In the genomic region with DNA sequence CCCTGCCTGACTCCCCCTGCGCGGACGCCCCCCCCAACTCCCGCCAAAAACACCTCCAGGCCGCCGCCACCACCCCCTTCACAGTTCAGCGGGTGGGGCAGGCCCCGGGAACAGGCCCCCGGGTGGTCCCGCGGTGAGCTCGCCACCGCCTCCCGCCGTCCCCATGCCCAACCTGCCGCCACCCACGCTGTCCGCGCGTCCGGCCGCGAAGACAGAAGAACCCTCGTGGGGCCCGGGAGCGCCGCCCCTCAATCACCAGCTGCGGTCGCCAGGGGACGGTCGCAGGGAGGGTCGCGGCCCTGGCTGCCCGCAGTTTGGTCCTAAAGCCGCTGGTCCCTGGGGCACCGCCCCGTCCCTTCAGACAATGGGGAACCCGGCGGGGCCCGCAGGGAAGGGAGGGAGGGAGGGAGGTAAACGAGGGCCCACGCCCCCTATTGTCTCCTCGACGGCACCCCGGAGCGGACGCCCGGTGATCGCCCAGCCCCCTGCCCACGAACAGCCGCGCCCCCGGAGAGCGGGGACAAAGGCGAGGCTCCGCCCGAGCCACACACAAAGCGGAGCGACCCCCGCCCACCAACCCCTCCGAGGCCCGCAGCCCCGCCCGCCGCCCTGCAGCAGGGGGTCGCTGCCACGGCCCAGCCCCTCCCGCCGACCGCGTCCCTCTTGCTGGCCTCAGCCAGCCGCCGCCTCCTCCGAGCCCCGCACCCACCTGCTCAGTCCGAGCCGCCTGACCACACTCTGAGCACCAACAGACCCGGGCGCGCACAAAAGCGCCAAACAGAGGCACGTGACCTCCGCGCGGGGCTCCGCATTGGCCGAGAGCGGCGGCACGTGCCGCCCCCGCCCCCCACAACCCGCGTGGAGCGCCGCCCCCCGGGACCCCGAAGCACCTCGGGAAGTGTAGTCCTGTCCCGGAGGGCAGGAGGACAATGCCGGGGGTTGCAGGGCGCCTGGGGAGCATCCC, we compare ENCODE assay signal across 1 cellular context.
TF ChIP-seq lines count a peak whose summit lies in the region.

Gene STMN1, minus strand, starts transcription at position 740 of the 964 bp plus-strand sequence. CDS start 1,743 bp downstream, outside the sequence.

TF ChIP-seq in SK-N-SH, 30 proteins besides CTCF, POLR2A, EP300 and RAD21 (continued from another document):
- TF ChIP-seq, protein P1, sequence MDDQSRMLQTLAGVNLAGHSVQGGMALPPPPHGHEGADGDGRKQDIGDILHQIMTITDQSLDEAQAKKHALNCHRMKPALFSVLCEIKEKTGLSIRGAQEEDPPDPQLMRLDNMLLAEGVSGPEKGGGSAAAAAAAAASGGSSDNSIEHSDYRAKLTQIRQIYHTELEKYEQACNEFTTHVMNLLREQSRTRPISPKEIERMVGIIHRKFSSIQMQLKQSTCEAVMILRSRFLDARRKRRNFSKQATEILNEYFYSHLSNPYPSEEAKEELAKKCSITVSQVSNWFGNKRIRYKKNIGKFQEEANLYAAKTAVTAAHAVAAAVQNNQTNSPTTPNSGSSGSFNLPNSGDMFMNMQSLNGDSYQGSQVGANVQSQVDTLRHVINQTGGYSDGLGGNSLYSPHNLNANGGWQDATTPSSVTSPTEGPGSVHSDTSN (IDR thresholded peaks at IDR 0.05): no peak
- TF ChIP-seq JUND (IDR thresholded peaks at IDR 0.05) (no peak), NFIC (IDR thresholded peaks at IDR 0.05; ENCODE audit: borderline replicate concordance) (no peak), ELF1 (IDR thresholded peaks at IDR 0.05) (no peak), RCOR1 (IDR thresholded peaks at IDR 0.05; ENCODE audit: low read length) (no peak), MEF2A (IDR thresholded peaks at IDR 0.05; ENCODE audit: borderline replicate concordance, low read depth) (no peak), FOSL2 (IDR thresholded peaks at IDR 0.05; ENCODE audit: borderline replicate concordance, low read depth) (no peak), EZH2phosphoT487 (IDR thresholded peaks at IDR 0.05; ENCODE audit: borderline replicate concordance, low read depth) (no peak), SMC3 (IDR thresholded peaks at IDR 0.05; ENCODE audit: low read depth, low read length) (no peak), TEAD4 (IDR thresholded peaks at IDR 0.05; ENCODE audit: borderline replicate concordance, insufficient read depth) (no peak), SIN3A (IDR thresholded peaks at IDR 0.05; ENCODE audit: borderline replicate concordance, low read depth, low read length) (peak; percentile 84; the same call in 1 of the 2 replicates), NRF1 (IDR thresholded peaks at IDR 0.05; ENCODE audit: low read depth, low read length) (peak; percentile 20; the same call in 1 of the 2 replicates)
- TF ChIP-seq, protein P2, sequence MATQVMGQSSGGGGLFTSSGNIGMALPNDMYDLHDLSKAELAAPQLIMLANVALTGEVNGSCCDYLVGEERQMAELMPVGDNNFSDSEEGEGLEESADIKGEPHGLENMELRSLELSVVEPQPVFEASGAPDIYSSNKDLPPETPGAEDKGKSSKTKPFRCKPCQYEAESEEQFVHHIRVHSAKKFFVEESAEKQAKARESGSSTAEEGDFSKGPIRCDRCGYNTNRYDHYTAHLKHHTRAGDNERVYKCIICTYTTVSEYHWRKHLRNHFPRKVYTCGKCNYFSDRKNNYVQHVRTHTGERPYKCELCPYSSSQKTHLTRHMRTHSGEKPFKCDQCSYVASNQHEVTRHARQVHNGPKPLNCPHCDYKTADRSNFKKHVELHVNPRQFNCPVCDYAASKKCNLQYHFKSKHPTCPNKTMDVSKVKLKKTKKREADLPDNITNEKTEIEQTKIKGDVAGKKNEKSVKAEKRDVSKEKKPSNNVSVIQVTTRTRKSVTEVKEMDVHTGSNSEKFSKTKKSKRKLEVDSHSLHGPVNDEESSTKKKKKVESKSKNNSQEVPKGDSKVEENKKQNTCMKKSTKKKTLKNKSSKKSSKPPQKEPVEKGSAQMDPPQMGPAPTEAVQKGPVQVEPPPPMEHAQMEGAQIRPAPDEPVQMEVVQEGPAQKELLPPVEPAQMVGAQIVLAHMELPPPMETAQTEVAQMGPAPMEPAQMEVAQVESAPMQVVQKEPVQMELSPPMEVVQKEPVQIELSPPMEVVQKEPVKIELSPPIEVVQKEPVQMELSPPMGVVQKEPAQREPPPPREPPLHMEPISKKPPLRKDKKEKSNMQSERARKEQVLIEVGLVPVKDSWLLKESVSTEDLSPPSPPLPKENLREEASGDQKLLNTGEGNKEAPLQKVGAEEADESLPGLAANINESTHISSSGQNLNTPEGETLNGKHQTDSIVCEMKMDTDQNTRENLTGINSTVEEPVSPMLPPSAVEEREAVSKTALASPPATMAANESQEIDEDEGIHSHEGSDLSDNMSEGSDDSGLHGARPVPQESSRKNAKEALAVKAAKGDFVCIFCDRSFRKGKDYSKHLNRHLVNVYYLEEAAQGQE (IDR thresholded peaks at IDR 0.05; ENCODE audit: low read depth, low read length): peak; percentile 69; the same call in 1 of the 2 replicates
